Comparison of ENCODE assay signal across 8 cellular contexts in the genomic region with DNA sequence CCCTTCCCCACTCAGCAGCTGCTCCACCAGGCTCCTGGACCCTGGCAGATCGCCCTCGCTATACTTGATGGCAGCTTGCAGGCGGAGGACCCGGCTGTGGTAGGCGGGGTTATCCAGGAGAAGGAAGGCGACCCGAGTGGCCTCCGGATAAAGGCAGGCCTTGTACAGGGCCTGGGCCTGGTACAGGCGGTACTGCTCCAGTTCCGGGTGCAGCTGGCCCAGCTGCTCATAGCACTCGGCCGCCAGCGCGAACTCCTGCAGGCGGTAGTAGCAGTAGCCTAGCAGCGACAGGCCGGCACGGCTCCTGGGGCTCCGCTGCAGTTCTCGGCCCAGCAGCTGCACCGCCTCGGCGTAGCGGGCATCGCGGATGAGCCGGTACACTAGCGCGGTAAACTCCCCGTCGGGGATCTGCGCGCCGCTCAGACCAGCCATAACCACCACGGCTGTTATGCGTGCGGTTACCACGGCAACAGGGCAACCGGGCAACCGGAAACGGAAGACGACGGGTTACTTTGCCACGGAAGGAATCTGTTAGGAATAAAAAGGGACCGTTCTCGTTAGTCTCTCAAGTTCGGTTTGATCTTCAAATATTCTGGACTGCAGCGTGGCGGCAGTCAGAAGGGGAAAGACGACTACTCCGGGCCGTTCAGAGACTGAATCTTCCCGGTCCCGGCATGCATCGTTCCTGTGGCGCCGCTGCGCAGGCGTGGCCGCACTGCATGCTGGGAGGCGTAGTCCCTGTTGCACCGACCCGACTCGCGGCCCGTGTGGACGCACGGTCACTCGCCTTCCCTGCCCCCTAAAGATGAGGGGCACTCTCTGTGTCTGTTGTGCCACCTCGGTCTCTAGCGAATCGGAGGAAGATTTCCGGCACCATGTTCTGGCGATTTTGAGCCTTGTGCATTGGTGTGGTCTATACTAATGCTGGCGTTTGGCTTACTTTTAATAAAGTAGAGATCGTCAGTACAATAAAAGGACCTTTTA.
A peak's percentile ranks its signal among the peaks of the same experiment; 100 is the strongest.
DNase-seq lines count a peak whose midpoint lies in the region; ATAC-seq and TF ChIP-seq lines count a peak whose summit lies in the region.

No MANE protein-coding gene starts in this region.

- H3K27me3 Mint-ChIP-seq in activated B cell treated with CpG ODN at 0.5 μM for 24 hours: peaks cover 3% of the 10 kb centered on the region

- peaks cover 2% of the 10 kb centered on the region for H3K9me3 Mint-ChIP-seq in activated B cell treated with CpG ODN at 0.5 μM for 24 hours

- peak overlapping the region; percentile 99 for H3K27ac ChIP-seq in caudate nucleus (ENCODE audit: low read depth, low read length)

- peaks cover 7% of the 10 kb centered on the region for H3K4me1 Mint-ChIP-seq in activated B cell treated with CpG ODN at 0.5 μM for 24 hours

- DNase-seq in AG04449 (ENCODE audit: low read depth, low spot score) (no peak), NCI-H2227 treated with DMSO at 0.1 percent for 48 hours (lab: John Stamatoyannopoulos, UW) (peak; percentile 97), activated B cell treated with CpG ODN at 0.5 μM for 24 hours (peak; percentile 87), caudate nucleus (lab: John Stamatoyannopoulos, UW) (peak; percentile 9 to 100 (median 92)), inferior parietal cortex (ENCODE audit: extremely low spot score) (peak; percentile 97), smooth muscle cell of the brain vasculature (ENCODE audit: low read depth, low spot score) (peak; percentile 69)

- H3K4me3 ChIP-seq in AG04449 (ENCODE audit: low read depth, low read length): peak overlapping the region; percentile 78

- POLR2A ChIA-PET in AG04449 (lab: Yijun Ruan, JAX) (no interaction called here), activated B cell treated with CpG ODN at 0.5 μM for 24 hours (lab: Charles Lee) (interaction anchor here (1.0 kb wide), 1 partner anchor 355 kb away, joined by 4 read pairs; a partner anchor contains a TSS)

- peak overlapping the region; percentile 100 for H3K27ac Mint-ChIP-seq in activated B cell treated with CpG ODN at 0.5 μM for 24 hours

- H3K36me3 Mint-ChIP-seq in activated B cell treated with CpG ODN at 0.5 μM for 24 hours (ENCODE audit: low read depth): peaks cover 6% of the 10 kb centered on the region

- ATAC-seq in GM18873 (IDR thresholded peaks at IDR 0.05; ENCODE audit: low FRiP score, unreplicated experiment): peak; percentile 92
- ATAC-seq in HG03135 (IDR thresholded peaks at IDR 0.05; ENCODE audit: unreplicated experiment): peak; percentile 97
- peak; percentile 89 for ATAC-seq in activated B cell treated with CpG ODN at 0.5 μM for 24 hours (ENCODE audit: low read depth)

- intact Hi-C loops in activated B cell treated with CpG ODN at 0.5 μM for 24 hours (cut with micrococcal nuclease): loop anchor here (1.0 to 5.0 kb wide), 6 partner anchors 16 to 454 kb away; a partner anchor contains a TSS

- TF ChIP-seq CTCF in AG04449 (IDR thresholded peaks at IDR 0.05; ENCODE audit: insufficient read depth, low read length, missing control alignments) (no peak), activated B cell treated with CpG ODN at 0.5 μM for 24 hours (IDR thresholded peaks at IDR 0.05) (no peak)

- peak overlapping the region; percentile 97 for H3K4me3 Mint-ChIP-seq in activated B cell treated with CpG ODN at 0.5 μM for 24 hours

- CTCF ChIA-PET in AG04449 (lab: Yijun Ruan, JAX) (interaction anchor here (0.8 kb wide), 1 partner anchor 13 kb away, joined by 3 read pairs; no protein-coding TSS in a partner anchor), activated B cell treated with CpG ODN at 0.5 μM for 24 hours (lab: Charles Lee) (interaction anchor here (1.2 to 1.6 kb wide), 2 partner anchors 14 to 16 kb away, joined by 3 to 5 read pairs; no protein-coding TSS in a partner anchor)
